ENCODE assay signal across 9 cellular contexts in the genomic region with DNA sequence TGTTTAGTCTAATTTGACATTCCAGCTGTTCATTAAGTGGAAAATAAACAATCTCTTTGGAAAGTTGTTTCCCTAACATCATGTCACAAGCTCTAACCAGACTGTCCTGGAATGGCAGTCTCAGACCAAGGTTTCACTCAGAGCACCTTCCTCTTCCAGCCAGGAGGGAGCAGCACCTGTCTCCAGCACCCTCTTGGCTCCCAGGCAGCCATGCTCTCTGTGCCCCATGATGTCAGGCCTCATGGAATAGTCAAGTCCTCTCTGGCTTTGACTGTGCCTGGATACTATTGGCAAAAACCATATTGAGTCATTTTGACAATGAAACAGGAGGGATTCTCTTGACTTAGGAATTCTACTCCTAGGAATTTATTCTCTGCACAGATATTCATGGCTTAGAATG.
A peak's percentile ranks its signal among the peaks of the same experiment; 100 is the strongest.
DNase-seq lines count a peak whose midpoint lies in the region; ATAC-seq and TF ChIP-seq lines count a peak whose summit lies in the region.
"Had no signal": no experiment of that assay in that cellular context is flagged by ENCODE, and none has a peak within 500 bp of the region (broad histone marks: within the 10 kb centered on the region; RNA-seq: fewer than 3 reads in every experiment).

No MANE protein-coding gene starts in this region.

- H3K4me1 ChIP-seq in Panc1 (ENCODE audit: control insufficient read depth, insufficient read depth, low read length): no peaks in the 10 kb centered on the region

- no peak overlapping the region for H3K27ac ChIP-seq in Panc1 (ENCODE audit: low read length)

- POLR2A ChIA-PET in Panc1 (lab: Charles Lee): no interaction called here

- no peaks in the 10 kb centered on the region for H3K9me3 ChIP-seq in Panc1 (ENCODE audit: control insufficient read depth, insufficient read depth, low read depth, low read length)

- peak; percentile 73 for ATAC-seq in GM21786 (IDR thresholded peaks at IDR 0.05; ENCODE audit: unreplicated experiment)
- peak; percentile 84 for ATAC-seq in Panc1
- no peak for ATAC-seq in GM18858 (IDR thresholded peaks at IDR 0.05; ENCODE audit: unreplicated experiment)
- ATAC-seq in HG02678 (IDR thresholded peaks at IDR 0.05; ENCODE audit: unreplicated experiment): no peak
- no peak for ATAC-seq in activated naive CD4-positive, alpha-beta T cell treated with anti-CD3 and anti-CD28 coated beads, Interleukin-2, amount 50 U/mL, for 72 hours
- no peak for ATAC-seq in GM21825 (IDR thresholded peaks at IDR 0.05; ENCODE audit: unreplicated experiment)

- CTCF ChIA-PET in Panc1 (lab: Charles Lee): interaction anchor here (0.6 kb wide), 1 partner anchor 1012 kb away, joined by 14 read pairs; no protein-coding TSS in a partner anchor

- no peaks in the 10 kb centered on the region for H3K9me3 Mint-ChIP-seq in activated naive CD4-positive, alpha-beta T cell treated with anti-CD3 and anti-CD28 coated beads, Interleukin-2, amount 50 U/mL, for 72 hours
- H3K9me3 Mint-ChIP-seq: activated naive CD4-positive, alpha-beta T cell treated with anti-CD3 and anti-CD28 coated beads, Interleukin-2, amount 50 U/mL, for 24 hours had no signal

- H3K36me3 ChIP-seq in Panc1 (ENCODE audit: control insufficient read depth, insufficient read depth, low read length): no peaks in the 10 kb centered on the region

- no peaks in the 10 kb centered on the region for H3K27me3 ChIP-seq in Panc1 (ENCODE audit: control insufficient read depth, insufficient read depth, low read length)

- no peak overlapping the region for H3K4me3 ChIP-seq in Panc1 (ENCODE audit: low read depth in 2 of 2, low read length in 2 of 2)

- peak; percentile 54 for DNase-seq in COR-L47 (lab: John Stamatoyannopoulos, UW)
- DNase-seq in Panc1 (ENCODE audit: low read depth, low spot score): no peak
- DNase-seq in iPS DF 4.7 (ENCODE audit: extremely low read depth, low spot score): peak; percentile 22
- DNase-seq in activated naive CD4-positive, alpha-beta T cell treated with anti-CD3 and anti-CD28 coated beads, Interleukin-2, amount 50 U/mL, for 72 hours (ENCODE audit: low spot score in 2 of 2): no peak

- in situ Hi-C loops in Panc1 (cut with HindIII; ENCODE audit: low pct_unique_long_range_greater_than_20kb, low sequenced_read_pairs): no loop called here

- H3K36me3 Mint-ChIP-seq in activated naive CD4-positive, alpha-beta T cell treated with anti-CD3 and anti-CD28 coated beads, Interleukin-2, amount 50 U/mL, for 72 hours: no peaks in the 10 kb centered on the region
- H3K36me3 Mint-ChIP-seq: activated naive CD4-positive, alpha-beta T cell treated with anti-CD3 and anti-CD28 coated beads, Interleukin-2, amount 50 U/mL, for 24 hours had no signal

- no peak overlapping the region for H3K27ac Mint-ChIP-seq in activated naive CD4-positive, alpha-beta T cell treated with anti-CD3 and anti-CD28 coated beads, Interleukin-2, amount 50 U/mL, for 72 hours
- H3K27ac Mint-ChIP-seq: activated naive CD4-positive, alpha-beta T cell treated with anti-CD3 and anti-CD28 coated beads, Interleukin-2, amount 50 U/mL, for 24 hours had no signal

- no TSS peak for BruUV-seq in Panc1 (replicated peaks; lab: Mats Ljungman, UMichigan)

- intact Hi-C loops in Panc1 (cut with micrococcal nuclease; ENCODE audit: unreplicated experiment): loop anchor here (5.0 kb wide), 2 partner anchors 134 to 204 kb away; no protein-coding TSS in a partner anchor

- TF ChIP-seq CTCF in Panc1 (IDR thresholded peaks at IDR 0.05): peak; percentile 50

Comparison
In these comparisons a context has a peak if more than half of its experiments do, and no peak if none do; other contexts are left out.
1. DNase-seq: peak in COR-L47 (single experiment) and iPS DF 4.7 (single experiment); none in Panc1 (single experiment) and activated naive CD4-positive, alpha-beta T cell treated with anti-CD3 and anti-CD28 coated beads, Interleukin-2, amount 50 U/mL, for 72 hours (0 of 2).
2. ATAC-seq: peak in GM21786 (single experiment) and Panc1 (single experiment); none in GM18858 (single experiment), HG02678 (single experiment), activated naive CD4-positive, alpha-beta T cell treated with anti-CD3 and anti-CD28 coated beads, Interleukin-2, amount 50 U/mL, for 72 hours (0 of 2) and GM21825 (single experiment).